Comparison of ENCODE assay signal across 27 cellular contexts in genomic region chr7:33091111-33091531, GRCh38. TPM values are rescaled to one million over a fixed set of nuclear protein-coding genes. Genes with fewer than 3 reads are reported as not detected.
DNase-seq lines count a peak whose midpoint lies in the region; ATAC-seq and TF ChIP-seq lines count a peak whose summit lies in the region.
"Had no signal": no experiment of that assay in that cellular context is flagged by ENCODE, and none has a peak within 500 bp of the region (broad histone marks: within the 10 kb centered on the region; RNA-seq: fewer than 3 reads in every experiment).

No MANE protein-coding gene starts in this region.

- WGBS in SK-N-SH (ENCODE audit: low lambda C conversion rate) = 79% methylated on average over 4 of the region's 4 CpGs
- 87 to 89% methylated on average over 4 of the region's 4 CpGs for WGBS in heart right ventricle, 2 donors

- H3K36me3 ChIP-seq in SK-N-SH (replicated peaks in 1 of 2; ENCODE audit: control insufficient read depth in 1 of 2, insufficient read depth in 2 of 2, low read length in 1 of 2) (peaks cover 14 to 21% of the 10 kb centered on the region in 2 experiments), parathyroid adenoma (ENCODE audit: control insufficient read depth, insufficient read depth, low read length) (no peaks in the 10 kb centered on the region), heart right ventricle (peaks cover 0 to 35% (median 23%) of the 10 kb centered on the region in 9 donors)

- no peak overlapping the region for H3K27ac ChIP-seq in SK-N-SH (ENCODE audit: low read depth in 2 of 2, low read length in 1 of 2)
- no peak overlapping the region for H3K27ac ChIP-seq in parathyroid adenoma
- no peak overlapping the region for H3K27ac ChIP-seq in heart right ventricle
- H3K27ac ChIP-seq: tibial nerve, WERI-Rb-1 had no signal

- H3K4me1 Mint-ChIP-seq in stimulated activated effector memory CD8-positive, alpha-beta T cell treated with anti-CD3 and anti-CD28 coated beads, Interleukin-12 subunit alpha, Interleukin-12 subunit beta, amount 100 ng/mL, for 72 hours = no peaks in the 10 kb centered on the region
- H3K4me1 Mint-ChIP-seq: activated naive CD8-positive, alpha-beta T cell treated with anti-CD3 and anti-CD28 coated beads, Interleukin-2, amount 50 U/mL, for 24 hours; stimulated activated naive CD8-positive, alpha-beta T cell treated with anti-CD3 and anti-CD28 coated beads, Interleukin-15, amount 100 ng/mL, for 72 hours had no signal

- H3K4me3 Mint-ChIP-seq in stimulated activated effector memory CD8-positive, alpha-beta T cell treated with anti-CD3 and anti-CD28 coated beads, Interleukin-12 subunit alpha, Interleukin-12 subunit beta, amount 100 ng/mL, for 72 hours = no peak overlapping the region
- H3K4me3 Mint-ChIP-seq: activated naive CD8-positive, alpha-beta T cell treated with anti-CD3 and anti-CD28 coated beads, Interleukin-2, amount 50 U/mL, for 24 hours; B cell; stimulated activated naive CD8-positive, alpha-beta T cell treated with anti-CD3 and anti-CD28 coated beads, Interleukin-15, amount 100 ng/mL, for 72 hours; T-helper 1 cell treated with Interleukin-12 subunit alpha and Interleukin-12 subunit beta and Interleukin-4 antibody, amounts not matched to agents 30 μg/mL and 1 μg/mL, for 36 hours had no signal

- peaks cover 28% of the 10 kb centered on the region for H3K36me3 Mint-ChIP-seq in stimulated activated effector memory CD8-positive, alpha-beta T cell treated with anti-CD3 and anti-CD28 coated beads, Interleukin-12 subunit alpha, Interleukin-12 subunit beta, amount 100 ng/mL, for 72 hours

- no peak overlapping the region for H3K27ac Mint-ChIP-seq in stimulated activated effector memory CD8-positive, alpha-beta T cell treated with anti-CD3 and anti-CD28 coated beads, Interleukin-12 subunit alpha, Interleukin-12 subunit beta, amount 100 ng/mL, for 72 hours
- H3K27ac Mint-ChIP-seq: activated naive CD8-positive, alpha-beta T cell treated with anti-CD3 and anti-CD28 coated beads, Interleukin-2, amount 50 U/mL, for 24 hours; B cell; stimulated activated naive CD8-positive, alpha-beta T cell treated with anti-CD3 and anti-CD28 coated beads, Interleukin-15, amount 100 ng/mL, for 72 hours; T-helper 1 cell treated with Interleukin-12 subunit alpha and Interleukin-12 subunit beta and Interleukin-4 antibody, amounts not matched to agents 30 μg/mL and 1 μg/mL, for 36 hours had no signal

- no peaks in the 10 kb centered on the region for H3K9me2 ChIP-seq in SK-N-SH

- H3K4me3 ChIP-seq in SK-N-SH (ENCODE audit: low read depth in 2 of 2, low read length in 1 of 2) = no peak overlapping the region
- H3K4me3 ChIP-seq in epithelial cell of esophagus (ENCODE audit: low read length) = no peak overlapping the region
- H3K4me3 ChIP-seq in parathyroid adenoma (ENCODE audit: low read depth, low read length) = no peak overlapping the region
- no peak overlapping the region for H3K4me3 ChIP-seq in heart right ventricle
- H3K4me3 ChIP-seq: heart left ventricle, tibial nerve had no signal

- no peak for TF ChIP-seq EP300 in SK-N-SH (IDR thresholded peaks at IDR 0.05; ENCODE audit: borderline replicate concordance in 1 of 2, low read depth in 1 of 2, low read length in 1 of 2)

- H4K20me1 ChIP-seq in SK-N-SH (ENCODE audit: insufficient read depth) = no peaks in the 10 kb centered on the region

- H3K9me3 ChIP-seq in SK-N-SH (no peaks in the 10 kb centered on the region), parathyroid adenoma (ENCODE audit: control insufficient read depth, low read length) (no peaks in the 10 kb centered on the region), heart right ventricle (no peaks in the 10 kb centered on the region)
- H3K9me3 ChIP-seq: tibial nerve had no signal

- CTCF ChIA-PET in SK-N-SH (lab: Yijun Ruan, JAX) = interaction anchor here (1.0 to 2.4 kb wide), 3 partner anchors 11 to 17 kb away, joined by 3 to 13 read pairs (median 5); partner anchors contain the start of gene RP9

- no peak for TF ChIP-seq RAD21 in SK-N-SH (IDR thresholded peaks at IDR 0.05; ENCODE audit: low read length)

- TF ChIP-seq CTCF in SK-N-SH (IDR thresholded peaks at IDR 0.05) (no peak), epithelial cell of esophagus (IDR thresholded peaks at IDR 0.05; ENCODE audit: insufficient read depth, low read depth, low read length, missing control alignments) (no peak), parathyroid adenoma (IDR thresholded peaks at IDR 0.05) (no peak), heart right ventricle (IDR thresholded peaks at IDR 0.05) (no peak)

- no peak for ATAC-seq in stimulated activated effector memory CD8-positive, alpha-beta T cell treated with anti-CD3 and anti-CD28 coated beads, Interleukin-12 subunit alpha, Interleukin-12 subunit beta, amount 100 ng/mL, for 72 hours
- ATAC-seq in heart right ventricle (no peak), HG03342 (IDR thresholded peaks at IDR 0.05; ENCODE audit: unreplicated experiment) (no peak)
- ATAC-seq: esophagus mucosa; heart left ventricle; stimulated activated naive CD8-positive, alpha-beta T cell treated with anti-CD3 and anti-CD28 coated beads, Interleukin-15, amount 100 ng/mL, for 72 hours had no signal

- H3K4me1 ChIP-seq in SK-N-SH (ENCODE audit: control insufficient read depth in 1 of 2, insufficient read depth in 2 of 2, low read depth in 1 of 2, low read length in 1 of 2) (no peaks in the 10 kb centered on the region), parathyroid adenoma (peaks cover 6% of the 10 kb centered on the region), heart right ventricle (peaks cover 0 to 17% (median 4%) of the 10 kb centered on the region in 9 donors)
- H3K4me1 ChIP-seq: tibial nerve had no signal

- H3K27me3 ChIP-seq in SK-N-SH (ENCODE audit: insufficient read depth) = no peaks in the 10 kb centered on the region
- no peaks in the 10 kb centered on the region for H3K27me3 ChIP-seq in parathyroid adenoma (ENCODE audit: control insufficient read depth, insufficient read depth, low read length)
- no peaks in the 10 kb centered on the region for H3K27me3 ChIP-seq in heart right ventricle
- H3K27me3 ChIP-seq: heart left ventricle, tibial nerve had no signal

- H3F3A ChIP-seq in SK-N-SH (replicated peaks; ENCODE audit: insufficient read depth) = peaks cover 5% of the 10 kb centered on the region

- POLR2A ChIA-PET in SK-N-SH (lab: Yijun Ruan, JAX) = no interaction called here

- H2AFZ ChIP-seq in SK-N-SH (ENCODE audit: low read depth) (no peak overlapping the region), parathyroid adenoma (peak overlapping the region; percentile 51)

- intact Hi-C loops in heart right ventricle (cut with DNase I) = no loop called here

- H3K4me2 ChIP-seq in SK-N-SH (no peak overlapping the region), parathyroid adenoma (ENCODE audit: low read length) (no peak overlapping the region)

- no peak overlapping the region for H3K9ac ChIP-seq in SK-N-SH
- no peak overlapping the region for H3K9ac ChIP-seq in parathyroid adenoma

- H3K79me2 ChIP-seq in SK-N-SH (ENCODE audit: insufficient read depth) (no peaks in the 10 kb centered on the region), parathyroid adenoma (no peaks in the 10 kb centered on the region)

- DNase-seq in EL (peak; percentile 60), SK-N-SH (no peak), epithelial cell of esophagus (ENCODE audit: low read depth) (peak; percentile 63), heart right ventricle (no peak), NCI-H2081 (lab: John Stamatoyannopoulos, UW) (no peak)
- DNase-seq in stimulated activated effector memory CD8-positive, alpha-beta T cell treated with anti-CD3 and anti-CD28 coated beads, Interleukin-12 subunit alpha, Interleukin-12 subunit beta, amount 100 ng/mL, for 72 hours (ENCODE audit: low spot score in 2 of 2) = no peak
- DNase-seq: activated CD4-positive, alpha-beta T cell treated with anti-CD3 and anti-CD28 coated beads, Interleukin-2, amount 50 U/mL, for 1 hour; activated effector memory CD4-positive, alpha-beta T cell treated with Interleukin-2 at 50 U/mL for 16 hours; activated naive CD8-positive, alpha-beta T cell treated with anti-CD3 and anti-CD28 coated beads, Interleukin-2, amount 50 U/mL, for 24 hours; cerebellar nuclear complex; COR-L47; effector CD4-positive, alpha-beta T cell; heart left ventricle; NCI-H146; NCI-H2171; NCI-H774; OCI-M1; SHP77 treated with DMSO at 0.1 percent for 48 hours; small intestine; stimulated activated naive CD8-positive, alpha-beta T cell treated with anti-CD3 and anti-CD28 coated beads, Interleukin-15, amount 100 ng/mL, for 72 hours; WERI-Rb-1 had no signal

- H3K9me3 Mint-ChIP-seq in stimulated activated effector memory CD8-positive, alpha-beta T cell treated with anti-CD3 and anti-CD28 coated beads, Interleukin-12 subunit alpha, Interleukin-12 subunit beta, amount 100 ng/mL, for 72 hours = no peaks in the 10 kb centered on the region
- H3K9me3 Mint-ChIP-seq: activated naive CD8-positive, alpha-beta T cell treated with anti-CD3 and anti-CD28 coated beads, Interleukin-2, amount 50 U/mL, for 24 hours; stimulated activated naive CD8-positive, alpha-beta T cell treated with anti-CD3 and anti-CD28 coated beads, Interleukin-15, amount 100 ng/mL, for 72 hours had no signal

TF ChIP-seq in SK-N-SH, 30 proteins besides CTCF, POLR2A, EP300 and RAD21 (continues in another document):
- 0 out of 2 replicates have a peak, but pooled peaks have one; percentile 4 for TF ChIP-seq TCF12 (IDR thresholded peaks at IDR 0.05)

RNA-seq across cellular contexts. Expression of gene RP9, which starts 18.1 kb away (rescaled TPM):
- 31.6 and 32.0 TPM in 2 replicates for polyA plus RNA-seq in SK-N-SH (2012; rRNA removed)
- polyA plus RNA-seq in SK-N-SH (2012; cell fraction: cytosol; rRNA removed) = 36.3 and 38.8 TPM in 2 replicates
- polyA plus RNA-seq in SK-N-SH (2012; cell fraction: nucleus; rRNA removed) = 24.1 and 27.8 TPM in 2 replicates
- 10 to 100 TPM; 12.9 to 21.5 (median 18.8) TPM for total RNA-seq in heart right ventricle
- 10 to 100 TPM; 20.8 to 43.4 TPM for polyA plus RNA-seq in heart right ventricle

RNA-seq across cellular contexts. Expression of gene NT5C3A, which starts 28.5 kb away (rescaled TPM):
- 13.2 and 14.1 TPM in 2 replicates for polyA plus RNA-seq in SK-N-SH (2012; rRNA removed)
- 20.4 and 26.4 TPM in 2 replicates for polyA plus RNA-seq in SK-N-SH (2012; cell fraction: cytosol; rRNA removed)
- 5.5 and 11.5 TPM in 2 replicates for polyA plus RNA-seq in SK-N-SH (2012; cell fraction: nucleus; rRNA removed)
- 10 to 100 TPM; 17.0 to 32.6 (median 19.6) TPM for total RNA-seq in heart right ventricle
- polyA plus RNA-seq in heart right ventricle = 10 to 100 TPM; 11.6 to 18.2 TPM

RNA-seq across cellular contexts. Expression of gene BBS9, which starts 38.2 kb away (rescaled TPM):
- polyA plus RNA-seq in SK-N-SH (2012; rRNA removed) = 7.5 and 11.1 TPM in 2 replicates
- 10.5 and 10.7 TPM in 2 replicates for polyA plus RNA-seq in SK-N-SH (2012; cell fraction: cytosol; rRNA removed)
- polyA plus RNA-seq in SK-N-SH (2012; cell fraction: nucleus; rRNA removed) = 9.2 and 13.9 TPM in 2 replicates
- 10 to 100 TPM in 6 of 10 donors, 1 to 10 TPM in 4; 7.7 to 44.0 (median 10.5) TPM for total RNA-seq in heart right ventricle
- 1 to 10 TPM; 4.1 to 5.5 TPM for polyA plus RNA-seq in heart right ventricle

Comparison
In these comparisons a context has a peak if more than half of its experiments do, and no peak if none do; other contexts are left out.
1. DNase-seq: peak in EL (single experiment) and epithelial cell of esophagus (single experiment); none in SK-N-SH (single experiment), stimulated activated effector memory CD8-positive, alpha-beta T cell treated with anti-CD3 and anti-CD28 coated beads, Interleukin-12 subunit alpha, Interleukin-12 subunit beta, amount 100 ng/mL, for 72 hours (0 of 2), heart right ventricle (0 of 2) and NCI-H2081 (0 of 2).